In the genomic region with DNA sequence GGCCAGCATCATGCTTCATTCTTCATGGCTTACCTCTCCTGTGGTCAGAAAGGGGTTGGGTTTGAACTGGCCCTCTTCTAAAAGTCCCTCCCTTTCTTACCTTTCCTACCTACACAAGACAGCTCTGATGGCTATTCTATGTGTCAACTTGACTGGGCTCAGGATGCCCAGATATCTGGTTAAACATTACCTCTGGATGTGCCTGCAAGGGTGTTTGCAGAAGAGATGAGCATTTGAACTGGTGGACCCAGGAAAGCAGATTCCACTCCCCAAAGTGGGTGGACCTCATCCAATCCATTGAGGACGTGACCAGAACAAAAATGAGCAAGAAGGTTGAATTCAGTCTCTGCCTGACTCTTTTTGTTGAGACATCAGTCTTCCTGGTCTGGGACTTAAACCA, we compare ENCODE assay signal across 29 cellular contexts.
"Had no signal": no experiment of that assay in that cellular context is flagged by ENCODE, and none has a peak within 500 bp of the region (broad histone marks: within the 10 kb centered on the region; RNA-seq: fewer than 3 reads in every experiment).

No MANE protein-coding gene starts in this region.

- H3K4me1 ChIP-seq: stomach, suprapubic skin, testis, thyroid gland, tibial nerve, upper lobe of left lung, upper lobe of right lung, uterus, vagina had no signal

- FAIRE-seq: urothelium cell line had no signal

- DNase-seq: stimulated activated CD4-positive, alpha-beta T cell treated with anti-CD3 and anti-CD28 coated beads, Interleukin-2, amount 100 ng/mL, for 48 hours; stimulated activated CD4-positive, alpha-beta T cell treated with anti-CD3 and anti-CD28 coated beads, Interleukin-4, amount 100 ng/mL, for 1 hour; stimulated activated CD4-positive, alpha-beta T cell treated with anti-CD3 and anti-CD28 coated beads, Interleukin-4, amount 100 ng/mL, for 24 hours; stimulated activated CD4-positive, alpha-beta T cell treated with anti-CD3 and anti-CD28 coated beads, Interleukin-4, amount 100 ng/mL, for 4 hours; stimulated activated CD8-positive, alpha-beta memory T cell treated with anti-CD3 and anti-CD28 coated beads, Interleukin-4, amount 100 ng/mL, for 48 hours; stimulated activated naive B cell treated with anti-CD40 and anti-IgM and Interleukin-4, amounts not matched to agents 10 μg/mL and 1 μg/mL and 100 μg/mL, for 72 hours; stimulated activated naive CD4-positive, alpha-beta T cell; stimulated activated naive CD4-positive, alpha-beta T cell treated with Interleukin-2 at 50 U/mL for 16 hours; stimulated activated naive CD8-positive, alpha-beta T cell treated with anti-CD3 and anti-CD28 coated beads, Interleukin-15, amount 100 ng/mL, for 72 hours; stimulated activated naive CD8-positive, alpha-beta T cell treated with anti-CD3 and anti-CD28 coated beads, Interleukin-15, Interleukin-2, amounts not matched to agents 100 U/mL and 50 U/mL, for 24 hours; stomach; substantia nigra; testis; thyroid gland; tibial artery; transverse colon; trophoblast cell; upper lobe of left lung; upper lobe of right lung; uterus had no signal

- H3K27ac Mint-ChIP-seq: stimulated activated effector memory CD8-positive, alpha-beta T cell treated with anti-CD3 and anti-CD28 coated beads, Interleukin-12 subunit alpha, Interleukin-12 subunit beta, amount 100 ng/mL, for 72 hours; stimulated activated memory B cell treated with anti-CD40 and anti-IgM and Interleukin-4, amounts not matched to agents 10 μg/mL and 1 μg/mL and 100 μg/mL, for 72 hours; stimulated activated naive B cell treated with anti-CD40 and anti-IgM and Interleukin-4, amounts not matched to agents 10 μg/mL and 1 μg/mL and 100 μg/mL, for 72 hours; stimulated activated naive CD8-positive, alpha-beta T cell treated with anti-CD3 and anti-CD28 coated beads, Interleukin-15, amount 100 ng/mL, for 72 hours; stimulated activated naive CD8-positive, alpha-beta T cell treated with anti-CD3 and anti-CD28 coated beads, Interleukin-15, Interleukin-2, amounts not matched to agents 100 ng/mL and 50 ng/mL, for 24 hours; type B pancreatic cell had no signal

- H3K27me3 Mint-ChIP-seq: stimulated activated memory B cell treated with anti-CD40 and anti-IgM and Interleukin-4, amounts not matched to agents 10 μg/mL and 1 μg/mL and 100 μg/mL, for 72 hours; stimulated activated naive CD8-positive, alpha-beta T cell treated with anti-CD3 and anti-CD28 coated beads, Interleukin-15, amount 100 ng/mL, for 72 hours; stimulated activated naive CD8-positive, alpha-beta T cell treated with anti-CD3 and anti-CD28 coated beads, Interleukin-15, Interleukin-2, amounts not matched to agents 100 ng/mL and 50 ng/mL, for 24 hours; type B pancreatic cell had no signal

- H3K27me3 ChIP-seq: stomach, suprapubic skin, testis, thyroid gland, tibial artery, tibial nerve, transverse colon, upper lobe of left lung, upper lobe of right lung, uterus, vagina had no signal

- ATAC-seq: stimulated activated effector memory CD8-positive, alpha-beta T cell treated with anti-CD3 and anti-CD28 coated beads, Interleukin-12 subunit alpha, Interleukin-12 subunit beta, amount 100 ng/mL, for 72 hours; stimulated activated memory B cell treated with anti-CD40 and anti-IgM and Interleukin-4, amounts not matched to agents 10 μg/mL and 1 μg/mL and 100 μg/mL, for 72 hours; stimulated activated naive B cell treated with anti-CD40 and anti-IgM and Interleukin-4, amounts not matched to agents 10 μg/mL and 1 μg/mL and 100 μg/mL, for 72 hours; stimulated activated naive CD8-positive, alpha-beta T cell treated with anti-CD3 and anti-CD28 coated beads, Interleukin-15, amount 100 ng/mL, for 72 hours; stimulated activated naive CD8-positive, alpha-beta T cell treated with anti-CD3 and anti-CD28 coated beads, Interleukin-15, Interleukin-2, amounts not matched to agents 100 U/mL and 50 U/mL, for 24 hours; upper lobe of right lung had no signal

- H3K36me3 Mint-ChIP-seq: stimulated activated effector memory CD8-positive, alpha-beta T cell treated with anti-CD3 and anti-CD28 coated beads, Interleukin-12 subunit alpha, Interleukin-12 subunit beta, amount 100 ng/mL, for 72 hours; stimulated activated memory B cell treated with anti-CD40 and anti-IgM and Interleukin-4, amounts not matched to agents 10 μg/mL and 1 μg/mL and 100 μg/mL, for 72 hours; type B pancreatic cell had no signal

- H3K4me3 Mint-ChIP-seq: stimulated activated effector memory CD8-positive, alpha-beta T cell treated with anti-CD3 and anti-CD28 coated beads, Interleukin-12 subunit alpha, Interleukin-12 subunit beta, amount 100 ng/mL, for 72 hours; stimulated activated memory B cell treated with anti-CD40 and anti-IgM and Interleukin-4, amounts not matched to agents 10 μg/mL and 1 μg/mL and 100 μg/mL, for 72 hours; stimulated activated naive B cell treated with anti-CD40 and anti-IgM and Interleukin-4, amounts not matched to agents 10 μg/mL and 1 μg/mL and 100 μg/mL, for 72 hours; stimulated activated naive CD8-positive, alpha-beta T cell treated with anti-CD3 and anti-CD28 coated beads, Interleukin-15, amount 100 ng/mL, for 72 hours; stimulated activated naive CD8-positive, alpha-beta T cell treated with anti-CD3 and anti-CD28 coated beads, Interleukin-15, Interleukin-2, amounts not matched to agents 100 ng/mL and 50 ng/mL, for 24 hours; type B pancreatic cell had no signal

- H3K4me1 Mint-ChIP-seq: stimulated activated memory B cell treated with anti-CD40 and anti-IgM and Interleukin-4, amounts not matched to agents 10 μg/mL and 1 μg/mL and 100 μg/mL, for 72 hours; stimulated activated naive B cell treated with anti-CD40 and anti-IgM and Interleukin-4, amounts not matched to agents 10 μg/mL and 1 μg/mL and 100 μg/mL, for 72 hours; stimulated activated naive CD8-positive, alpha-beta T cell treated with anti-CD3 and anti-CD28 coated beads, Interleukin-15, amount 100 ng/mL, for 72 hours had no signal

- H3K36me3 ChIP-seq: stomach, suprapubic skin, thoracic aorta, thyroid gland, tibial artery, tibial nerve, transverse colon, upper lobe of left lung, upper lobe of right lung, uterus, vagina had no signal

- H3K27ac ChIP-seq: stomach, suprapubic skin, testis, thoracic aorta, thyroid gland, tibial artery, tibial nerve, transverse colon, upper lobe of left lung, upper lobe of right lung, uterus, vagina had no signal

- H3K9me3 ChIP-seq: suprapubic skin, testis, thyroid gland, upper lobe of right lung, vagina had no signal

- H3K4me3 ChIP-seq: stomach, suprapubic skin, testis, thoracic aorta, thyroid gland, tibial artery, tibial nerve, transverse colon, upper lobe of left lung, upper lobe of right lung, uterus, vagina had no signal
